ENCODE assay signal across 8 cellular contexts in genomic region chr22:45317551-45318167, GRCh38. TPM values are rescaled to one million over a fixed set of nuclear protein-coding genes. Genes with fewer than 3 reads are reported as not detected.
A peak's percentile ranks its signal among the peaks of the same experiment; 100 is the strongest.
DNase-seq lines count a peak whose midpoint lies in the region; ATAC-seq and TF ChIP-seq lines count a peak whose summit lies in the region.

No MANE protein-coding gene starts in this region.

- H2AFZ ChIP-seq in Karpas-422 (ENCODE audit: low read length), result no peak overlapping the region

- H3K27ac ChIP-seq in Karpas-422 (ENCODE audit: low read length) (no peak overlapping the region), right cardiac atrium (ENCODE audit: low read length) (peak overlapping the region; percentile 68), spleen (peak overlapping the region; percentile 76 to 92 (median 84))

- TF ChIP-seq CTCF in spleen (IDR thresholded peaks at IDR 0.05 in 8 of 11, conservative IDR thresholded peaks at IDR 0.05 in 3 of 11), result peak in 6 of 11 experiments; percentile 18 to 43 (median 35)

- H3K36me3 ChIP-seq in Karpas-422 (ENCODE audit: insufficient read depth, low read length) (peaks cover 6% of the 10 kb centered on the region; the same call in 1 of the 2 replicates), spleen (peaks cover 0 to 13% (median 5%) of the 10 kb centered on the region in 6 donors)

- peak overlapping the region; percentile 44 for H3K4me2 ChIP-seq in Karpas-422 (ENCODE audit: low read depth, low read length, poor library complexity, severe bottlenecking)

- H3K36me3 Mint-ChIP-seq in activated naive CD8-positive, alpha-beta T cell treated with anti-CD3 and anti-CD28 coated beads, Interleukin-2, amount 50 U/mL, for 24 hours (ENCODE audit: low read depth), result peaks cover 6% of the 10 kb centered on the region

- H3K4me1 ChIP-seq in Karpas-422 (ENCODE audit: low read length) (peaks cover 19% of the 10 kb centered on the region), right cardiac atrium (ENCODE audit: control insufficient read depth, insufficient read depth, low read length) (peaks cover 15% of the 10 kb centered on the region), spleen (peaks cover 11 to 92% (median 46%) of the 10 kb centered on the region in 6 donors)

- H3K4me3 ChIP-seq in Karpas-422 (ENCODE audit: low read length) (no peak overlapping the region), right cardiac atrium (ENCODE audit: low read length) (no peak overlapping the region), spleen (peak overlapping the region in 1 of 8 donors; percentile 55)

- H3K9me3 ChIP-seq in Karpas-422 (ENCODE audit: low read length), result no peaks in the 10 kb centered on the region
- H3K9me3 ChIP-seq in right cardiac atrium (ENCODE audit: control insufficient read depth, low read length), result no peaks in the 10 kb centered on the region
- H3K9me3 ChIP-seq in spleen, result no peaks in the 10 kb centered on the region

- no peak overlapping the region for H3K9ac ChIP-seq in Karpas-422 (ENCODE audit: low read length)

- H3K27ac Mint-ChIP-seq in activated naive CD8-positive, alpha-beta T cell treated with anti-CD3 and anti-CD28 coated beads, Interleukin-2, amount 50 U/mL, for 24 hours, result peak overlapping the region; percentile 97

- peak overlapping the region; percentile 82 for H3K4me3 Mint-ChIP-seq in activated naive CD8-positive, alpha-beta T cell treated with anti-CD3 and anti-CD28 coated beads, Interleukin-2, amount 50 U/mL, for 24 hours

- intact Hi-C loops in right cardiac atrium (cut with DNase I) (no loop called here), spleen (cut with DNase I; ENCODE audit: low total_unique reads) (no loop called here)

- WGBS in right cardiac atrium, result 33% methylated on average over 19 of the region's 19 CpGs
- 62 to 75% (median 73%) methylated on average over 19 of the region's 19 CpGs for WGBS in spleen, 5 donors

- ATAC-seq in activated naive CD8-positive, alpha-beta T cell treated with anti-CD3 and anti-CD28 coated beads, Interleukin-2, amount 50 U/mL, for 24 hours, result no peak
- peak; percentile 84 to 88 for ATAC-seq in right cardiac atrium
- ATAC-seq in activated CD4-positive, CD25-positive, alpha-beta regulatory T cell treated with anti-CD3 and anti-CD28 coated beads, Interleukin-2, amount 50 U/mL, for 24 hours, result no peak

- peaks cover 97% of the 10 kb centered on the region for H3K79me2 ChIP-seq in Karpas-422 (ENCODE audit: low read length)

- no peaks in the 10 kb centered on the region for H3K27me3 ChIP-seq in Karpas-422 (ENCODE audit: low read length)
- H3K27me3 ChIP-seq in right cardiac atrium (ENCODE audit: control insufficient read depth, insufficient read depth), result no peaks in the 10 kb centered on the region
- H3K27me3 ChIP-seq in spleen (replicated peaks in 1 of 7), result no peaks in the 10 kb centered on the region

- no peaks in the 10 kb centered on the region for H3K27me3 Mint-ChIP-seq in activated naive CD8-positive, alpha-beta T cell treated with anti-CD3 and anti-CD28 coated beads, Interleukin-2, amount 50 U/mL, for 24 hours

- peaks cover 72% of the 10 kb centered on the region for H3K4me1 Mint-ChIP-seq in activated naive CD8-positive, alpha-beta T cell treated with anti-CD3 and anti-CD28 coated beads, Interleukin-2, amount 50 U/mL, for 24 hours

- no peaks in the 10 kb centered on the region for H3K9me2 ChIP-seq in Karpas-422 (replicated peaks; ENCODE audit: insufficient read depth, low read length)

- no peaks in the 10 kb centered on the region for H4K20me1 ChIP-seq in Karpas-422 (ENCODE audit: insufficient read depth, low read depth, low read length)

- DNase-seq in C1 segment of cervical spinal cord (lab: John Stamatoyannopoulos, UW) (peak in 9 of 14 donors; percentile 21 to 56 (median 30)), Karpas-422 (no peak), right cardiac atrium (peak; percentile 78 to 90 (median 86)), spleen (no peak), NCI-H146 (lab: John Stamatoyannopoulos, UW) (no peak), NCI-H1048 (lab: John Stamatoyannopoulos, UW) (no peak)
- no peak for DNase-seq in activated naive CD8-positive, alpha-beta T cell treated with anti-CD3 and anti-CD28 coated beads, Interleukin-2, amount 50 U/mL, for 24 hours

- no peak for TF ChIP-seq POLR2A in spleen (IDR thresholded peaks at IDR 0.05)

- no peaks in the 10 kb centered on the region for H3K9me3 Mint-ChIP-seq in activated naive CD8-positive, alpha-beta T cell treated with anti-CD3 and anti-CD28 coated beads, Interleukin-2, amount 50 U/mL, for 24 hours

RNA-seq across cellular contexts. Expression of gene FAM118A, which starts 7.9 kb away (rescaled TPM):
- 72.2 and 83.3 TPM in 2 replicates for total RNA-seq in Karpas-422 (2014; rRNA removed; shearing (Covaris generic); ENCODE audit: low replicate concordance)
- total RNA-seq in right cardiac atrium (10 to 100 TPM; 26.5 to 31.8 (median 28.4) TPM), spleen (100 to 1,000 TPM in 2 of 7 donors, 10 to 100 TPM in 5; 42.2 to 127 (median 64.6) TPM)
- polyA plus RNA-seq in right cardiac atrium (21.1 TPM), spleen (100 to 1,000 TPM in 1 of 3 donors, 10 to 100 TPM in 2; 13.0 to 205 (median 22.7) TPM)

RNA-seq across cellular contexts. Expression of gene UPK3A, which starts 32.9 kb away (rescaled TPM):
- total RNA-seq in Karpas-422 (2014; rRNA removed; shearing (Covaris generic); ENCODE audit: low replicate concordance), result not detected in 2 replicates
- total RNA-seq in right cardiac atrium, result not detected
- polyA plus RNA-seq in right cardiac atrium, result not detected
- 1 to 10 TPM in 1 of 7 donors, under 1 TPM in 1, not detected in 5; 0.79 to 1.4 TPM for total RNA-seq in spleen
- polyA plus RNA-seq in spleen, result 1 to 10 TPM in 2 of 3 donors, under 1 TPM in 1; 0.35 to 2.7 (median 2.4) TPM

Comparison
In these comparisons a context has a peak if more than half of its experiments do, and no peak if none do; other contexts are left out.
1. DNase-seq: peak in C1 segment of cervical spinal cord (9 of 14) and right cardiac atrium (3 of 3); none in Karpas-422 (single experiment), activated naive CD8-positive, alpha-beta T cell treated with anti-CD3 and anti-CD28 coated beads, Interleukin-2, amount 50 U/mL, for 24 hours (single experiment), spleen (single experiment), NCI-H146 (single experiment) and NCI-H1048 (single experiment).
2. ATAC-seq: peak in right cardiac atrium (2 of 2); none in activated naive CD8-positive, alpha-beta T cell treated with anti-CD3 and anti-CD28 coated beads, Interleukin-2, amount 50 U/mL, for 24 hours (single experiment) and activated CD4-positive, CD25-positive, alpha-beta regulatory T cell treated with anti-CD3 and anti-CD28 coated beads, Interleukin-2, amount 50 U/mL, for 24 hours (0 of 2).